1 cellular context compared by ENCODE assay signal in the genomic region with DNA sequence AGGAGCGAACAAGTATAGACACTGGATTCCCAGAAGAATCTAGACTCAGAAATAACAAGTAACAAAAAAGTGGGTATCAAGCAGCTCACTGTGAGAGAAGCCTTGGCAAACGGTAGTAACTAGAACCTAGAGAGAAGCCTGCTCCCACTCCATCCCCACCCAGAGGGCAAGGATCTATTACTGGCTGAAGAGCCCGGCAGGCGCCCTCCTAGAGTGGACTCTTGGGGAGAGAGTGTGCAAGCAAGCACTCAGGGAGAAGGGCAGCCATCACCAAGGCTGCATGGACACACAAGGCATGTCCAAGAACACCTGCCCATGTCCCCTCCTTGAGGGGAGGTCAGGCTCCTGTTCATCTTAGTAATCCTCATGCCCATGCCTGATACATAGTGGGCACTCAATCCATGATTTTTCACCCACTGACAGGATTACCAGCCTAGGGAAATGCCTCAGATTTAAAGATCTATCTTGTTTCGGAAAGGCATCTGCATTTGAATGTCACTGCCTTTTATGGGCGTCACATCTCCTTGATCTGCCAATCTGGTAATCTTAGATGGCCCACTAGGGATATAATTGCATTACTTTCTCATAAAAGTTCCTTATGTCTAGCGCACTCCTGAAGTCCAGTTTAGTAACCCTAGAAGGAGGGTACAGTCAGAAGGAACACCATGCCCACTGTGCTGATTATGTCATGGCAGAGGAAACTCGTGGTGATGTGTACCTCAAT.
TF ChIP-seq lines count a peak whose summit lies in the region.

No MANE protein-coding gene starts in this region.

TF ChIP-seq in IMR-90, 13 proteins besides CTCF, POLR2A, EP300 and RAD21:
- TF ChIP-seq RCOR1 (IDR thresholded peaks at IDR 0.05; ENCODE audit: insufficient replicate concordance, low read length) (no peak), CHD1 (IDR thresholded peaks at IDR 0.05; ENCODE audit: low read depth, low read length) (no peak), MAFK (IDR thresholded peaks at IDR 0.05; ENCODE audit: low read depth, low read length) (no peak), FOS (IDR thresholded peaks at IDR 0.05; ENCODE audit: low read depth, low read length) (no peak), MAZ (IDR thresholded peaks at IDR 0.05; ENCODE audit: borderline replicate concordance, low read depth, low read length) (no peak), MXI1 (IDR thresholded peaks at IDR 0.05; ENCODE audit: borderline replicate concordance, low read depth, low read length) (no peak), SMC3 (IDR thresholded peaks at IDR 0.05; ENCODE audit: low read depth, low read length) (no peak), NFE2L2 (IDR thresholded peaks at IDR 0.05; ENCODE audit: low read depth, low read length) (no peak), RFX5 (IDR thresholded peaks at IDR 0.05; ENCODE audit: low read depth, low read length) (no peak), CEBPB (IDR thresholded peaks at IDR 0.05; ENCODE audit: low read depth, low read length) (no peak), BHLHE40 (IDR thresholded peaks at IDR 0.05; ENCODE audit: low read depth, low read length) (no peak)
- TF ChIP-seq, protein P1, sequence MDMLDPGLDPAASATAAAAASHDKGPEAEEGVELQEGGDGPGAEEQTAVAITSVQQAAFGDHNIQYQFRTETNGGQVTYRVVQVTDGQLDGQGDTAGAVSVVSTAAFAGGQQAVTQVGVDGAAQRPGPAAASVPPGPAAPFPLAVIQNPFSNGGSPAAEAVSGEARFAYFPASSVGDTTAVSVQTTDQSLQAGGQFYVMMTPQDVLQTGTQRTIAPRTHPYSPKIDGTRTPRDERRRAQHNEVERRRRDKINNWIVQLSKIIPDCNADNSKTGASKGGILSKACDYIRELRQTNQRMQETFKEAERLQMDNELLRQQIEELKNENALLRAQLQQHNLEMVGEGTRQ (IDR thresholded peaks at IDR 0.05; ENCODE audit: low read depth, low read length): no peak
- TF ChIP-seq, protein P2, sequence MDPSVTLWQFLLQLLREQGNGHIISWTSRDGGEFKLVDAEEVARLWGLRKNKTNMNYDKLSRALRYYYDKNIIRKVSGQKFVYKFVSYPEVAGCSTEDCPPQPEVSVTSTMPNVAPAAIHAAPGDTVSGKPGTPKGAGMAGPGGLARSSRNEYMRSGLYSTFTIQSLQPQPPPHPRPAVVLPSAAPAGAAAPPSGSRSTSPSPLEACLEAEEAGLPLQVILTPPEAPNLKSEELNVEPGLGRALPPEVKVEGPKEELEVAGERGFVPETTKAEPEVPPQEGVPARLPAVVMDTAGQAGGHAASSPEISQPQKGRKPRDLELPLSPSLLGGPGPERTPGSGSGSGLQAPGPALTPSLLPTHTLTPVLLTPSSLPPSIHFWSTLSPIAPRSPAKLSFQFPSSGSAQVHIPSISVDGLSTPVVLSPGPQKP (IDR thresholded peaks at IDR 0.05; ENCODE audit: borderline replicate concordance, low read depth, low read length): no peak
TF ChIP-seq in IMR-90: peak in this region for 0.
